In the genomic region with DNA sequence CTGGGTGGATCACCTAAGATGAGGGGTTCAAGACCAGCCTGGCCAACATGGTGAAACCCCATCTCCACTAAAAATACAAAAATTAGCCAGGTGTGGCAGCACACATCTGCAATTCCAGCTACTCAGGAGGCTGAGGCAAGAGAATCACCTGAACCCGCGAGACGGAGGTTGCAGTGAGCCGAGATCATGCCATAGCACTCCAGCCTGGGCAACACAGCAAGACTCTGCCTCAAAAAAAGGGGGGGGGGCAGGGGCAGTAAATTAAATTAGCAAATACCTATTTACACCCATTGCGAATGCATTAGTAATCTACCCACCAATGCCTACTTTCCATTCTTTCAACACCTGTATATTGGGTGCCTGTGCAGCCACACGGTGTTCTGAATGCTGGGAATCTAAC, we compare ENCODE assay signal across 7 cellular contexts.
DNase-seq lines count a peak whose midpoint lies in the region; ATAC-seq and TF ChIP-seq lines count a peak whose summit lies in the region.
"Not testable (repeated sequence)": the region's sequence is repeated elsewhere in the genome, so short reads cannot be mapped to it uniquely, and the experiment has no call there.

No MANE protein-coding gene starts in this region.

- TF ChIP-seq CTCF in activated B cell treated with CpG ODN at 0.5 μM for 24 hours (IDR thresholded peaks at IDR 0.05); mammary epithelial cell (conservative IDR thresholded peaks at IDR 0.05 in 1 of 2, IDR thresholded peaks at IDR 0.05 in 1 of 2; ENCODE audit: extremely low read depth in 1 of 2, insufficient read depth in 1 of 2, low read depth in 1 of 2, low read length in 2 of 2); transverse colon (IDR thresholded peaks at IDR 0.05): not testable (repeated sequence)

- peak overlapping the region; percentile 85 to 95 (median 90) for H3K27ac Mint-ChIP-seq in IgD-negative memory B cell
- peak overlapping the region; percentile 85 for H3K27ac Mint-ChIP-seq in activated B cell treated with CpG ODN at 0.5 μM for 24 hours

- intact Hi-C loops in activated B cell treated with CpG ODN at 0.5 μM for 24 hours (cut with micrococcal nuclease); cardiac septum (cut with DNase I): not testable (repeated sequence)
- intact Hi-C loops in mammary epithelial cell (cut with micrococcal nuclease) (loop anchor here (5.0 kb wide), 1 partner anchor 79 kb away; the partner anchor contains the start of gene ARFGAP3), transverse colon (cut with DNase I; ENCODE audit: low total_unique reads) (loop anchor here (10.0 kb wide), 1 partner anchor 58 kb away; no protein-coding TSS in a partner anchor)

- H3K4me2 ChIP-seq in mammary epithelial cell (ENCODE audit: insufficient read depth, low read depth, low read length) = peak overlapping the region; percentile 70
- peak overlapping the region; percentile 65 for H3K4me2 ChIP-seq in skeletal muscle satellite cell (ENCODE audit: low read length)

- CTCF ChIA-PET in activated B cell treated with CpG ODN at 0.5 μM for 24 hours (lab: Charles Lee); mammary epithelial cell (lab: Charles Lee; ENCODE audit: low non-redundant PET): not testable (repeated sequence)

- H2AFZ ChIP-seq in mammary epithelial cell (ENCODE audit: low read depth, low read length) = not testable (repeated sequence)

- peak overlapping the region; percentile 80 for H3K27ac ChIP-seq in mammary epithelial cell (ENCODE audit: insufficient read depth, low read depth, low read length)
- H3K27ac ChIP-seq in transverse colon = peak overlapping the region; percentile 82 to 90 (median 84)

- H4K20me1 ChIP-seq in mammary epithelial cell (ENCODE audit: insufficient read depth, low read length) = not testable (repeated sequence)

- not testable (repeated sequence) for ATAC-seq in activated B cell treated with CpG ODN at 0.5 μM for 24 hours (ENCODE audit: low read depth)

- dilution Hi-C loops in mammary epithelial cell (cut with HindIII; ENCODE audit: low sequenced_read_pairs) = loop anchor here (5.0 kb wide), 1 partner anchor 76 kb away; no protein-coding TSS in a partner anchor

- not testable (repeated sequence) for H3K27me3 ChIP-seq in mammary epithelial cell (ENCODE audit: insufficient read depth, low read length); mucosa of stomach (ENCODE audit: control insufficient read depth, insufficient read depth, low read length); skeletal muscle satellite cell (ENCODE audit: control insufficient read depth, insufficient read depth, low read length); transverse colon

- POLR2A ChIA-PET in activated B cell treated with CpG ODN at 0.5 μM for 24 hours (lab: Charles Lee) = not testable (repeated sequence)

- H3K79me2 ChIP-seq in mammary epithelial cell (ENCODE audit: insufficient read depth, low read length) = peaks cover 92% of the 10 kb centered on the region

- not testable (repeated sequence) for BruUV-seq in mammary epithelial cell (replicated peaks; lab: Mats Ljungman, UMichigan)

- not testable (repeated sequence) for H3K36me3 Mint-ChIP-seq in IgD-negative memory B cell; activated B cell treated with CpG ODN at 0.5 μM for 24 hours (ENCODE audit: low read depth)

- peaks cover 67% of the 10 kb centered on the region for H3K4me1 ChIP-seq in mammary epithelial cell (ENCODE audit: insufficient read depth, low read length)
- H3K4me1 ChIP-seq in mucosa of stomach (ENCODE audit: control insufficient read depth, insufficient read depth, low read length) = peaks cover 91% of the 10 kb centered on the region
- H3K4me1 ChIP-seq in skeletal muscle satellite cell (ENCODE audit: control insufficient read depth, insufficient read depth, low read length) = peaks cover 80% of the 10 kb centered on the region
- peaks cover 60 to 93% (median 82%) of the 10 kb centered on the region in 4 donors for H3K4me1 ChIP-seq in transverse colon

- in situ Hi-C loops in mammary epithelial cell (cut with MboI; ENCODE audit: low sequenced_read_pairs in 2 of 2); transverse colon (cut with MboI; ENCODE audit: low pct_ligation_motif_present in 1 of 4, low pct_unique_long_range_greater_than_20kb in 1 of 4, low sequenced_read_pairs in 3 of 4): not testable (repeated sequence)

- H3K4me3 ChIP-seq in mammary epithelial cell (replicated peaks in 1 of 3; ENCODE audit: insufficient read depth in 1 of 3, low read depth in 2 of 3, low read length in 3 of 3); skeletal muscle satellite cell (ENCODE audit: low read length): not testable (repeated sequence)
- peak overlapping the region; percentile 9 for H3K4me3 ChIP-seq in mucosa of stomach (ENCODE audit: low read length)
- H3K4me3 ChIP-seq in transverse colon = peak overlapping the region in 1 of 4 donors; percentile 10

- not testable (repeated sequence) for H3K9me3 Mint-ChIP-seq in IgD-negative memory B cell, activated B cell treated with CpG ODN at 0.5 μM for 24 hours

- not testable (repeated sequence) for TF ChIP-seq EP300 in transverse colon (IDR thresholded peaks at IDR 0.05; ENCODE audit: low read depth)

- H3K9me3 ChIP-seq in mammary epithelial cell (replicated peaks; ENCODE audit: insufficient read depth, low read length); mucosa of stomach (ENCODE audit: control insufficient read depth, low read length); skeletal muscle satellite cell (replicated peaks; ENCODE audit: low read length); transverse colon: not testable (repeated sequence)

- H3K36me3 ChIP-seq in mammary epithelial cell (ENCODE audit: insufficient read depth, low read length); mucosa of stomach (ENCODE audit: control insufficient read depth, insufficient read depth, low read length); skeletal muscle satellite cell (ENCODE audit: insufficient read depth, low read length); transverse colon: not testable (repeated sequence)

- H3K4me1 Mint-ChIP-seq in IgD-negative memory B cell (peaks cover 43 to 72% (median 59%) of the 10 kb centered on the region in 3 donors), activated B cell treated with CpG ODN at 0.5 μM for 24 hours (peaks cover 82% of the 10 kb centered on the region)

- 100% methylated on average over 3 of the region's 6 CpGs for WGBS in mammary epithelial cell (ENCODE audit: low coverage, missing lambda C conversion rate)
- 92% methylated on average over 6 of the region's 6 CpGs; no CpG with 5 or more reads in 1 of the 2 donors for WGBS in transverse colon (ENCODE audit: low coverage in 1 of 2), 2 donors

- not testable (repeated sequence) for TF ChIP-seq POLR2A in transverse colon (IDR thresholded peaks at IDR 0.05)

- not testable (repeated sequence) for H3K27me3 Mint-ChIP-seq in IgD-negative memory B cell, activated B cell treated with CpG ODN at 0.5 μM for 24 hours

- DNase-seq in activated B cell treated with CpG ODN at 0.5 μM for 24 hours, mammary epithelial cell, transverse colon: not testable (repeated sequence)
- peak; percentile 56 for DNase-seq in cardiac septum (ENCODE audit: low spot score)

- H3K4me3 Mint-ChIP-seq in IgD-negative memory B cell (peak overlapping the region; percentile 58 to 91 (median 78)), activated B cell treated with CpG ODN at 0.5 μM for 24 hours (peak overlapping the region; percentile 60)

- peak overlapping the region; percentile 45 for H3K9ac ChIP-seq in mammary epithelial cell (ENCODE audit: insufficient read depth, low read length)
- H3K9ac ChIP-seq in mucosa of stomach (ENCODE audit: low read length) = peak overlapping the region; percentile 71
- H3K9ac ChIP-seq in skeletal muscle satellite cell (ENCODE audit: low read depth, low read length) = not testable (repeated sequence)
